ENCODE assay signal across 21 cellular contexts in genomic region chr19:30783936-30784335, GRCh38.
"Had no signal": no experiment of that assay in that cellular context is flagged by ENCODE, and none has a peak within 500 bp of the region (broad histone marks: within the 10 kb centered on the region; RNA-seq: fewer than 3 reads in every experiment).

No MANE protein-coding gene starts in this region.

- H3K9me3 Mint-ChIP-seq: dendritic cell treated with granulocyte-macrophage colony-stimulating factor and Interleukin-4, amounts not matched to agents 40 ng/mL and 50 ng/mL, for 4 days; natural killer cell; stimulated activated naive B cell treated with anti-CD40 and anti-IgM and Interleukin-4, amounts not matched to agents 10 μg/mL and 1 μg/mL and 100 μg/mL, for 72 hours; stimulated activated naive CD8-positive, alpha-beta T cell treated with anti-CD3 and anti-CD28 coated beads, Interleukin-15, Interleukin-2, amounts not matched to agents 100 ng/mL and 50 ng/mL, for 24 hours had no signal

- H3K27ac ChIP-seq: colonic mucosa, lower lobe of right lung, neutrophil, parathyroid adenoma, right lobe of liver, suprapubic skin, transverse colon, upper lobe of right lung, uterus had no signal

- H3K9ac ChIP-seq: parathyroid adenoma had no signal

- H3K9me3 ChIP-seq: colonic mucosa, lower lobe of right lung, neutrophil, right lobe of liver, suprapubic skin, transverse colon, upper lobe of right lung, uterus had no signal

- H3K4me1 Mint-ChIP-seq: natural killer cell; stimulated activated naive B cell treated with anti-CD40 and anti-IgM and Interleukin-4, amounts not matched to agents 10 μg/mL and 1 μg/mL and 100 μg/mL, for 72 hours had no signal

- H3K27me3 ChIP-seq: colonic mucosa, right lobe of liver, transverse colon, upper lobe of right lung, uterus had no signal

- H3K27ac Mint-ChIP-seq: dendritic cell treated with granulocyte-macrophage colony-stimulating factor and Interleukin-4, amounts not matched to agents 40 ng/mL and 50 ng/mL, for 4 days; natural killer cell; progenitor cell of endocrine pancreas; stimulated activated naive B cell treated with anti-CD40 and anti-IgM and Interleukin-4, amounts not matched to agents 10 μg/mL and 1 μg/mL and 100 μg/mL, for 72 hours; stimulated activated naive CD8-positive, alpha-beta T cell treated with anti-CD3 and anti-CD28 coated beads, Interleukin-15, Interleukin-2, amounts not matched to agents 100 ng/mL and 50 ng/mL, for 24 hours had no signal

- H3K4me1 ChIP-seq: colonic mucosa, lower lobe of right lung, parathyroid adenoma, right lobe of liver, transverse colon, upper lobe of right lung, uterus had no signal

- H2AFZ ChIP-seq: parathyroid adenoma had no signal

- DNase-seq: colonic mucosa; effector memory CD4-positive, alpha-beta T cell; erythroblast; hypothalamus; left ventricle myocardium superior; lower lobe of right lung; natural killer cell; right lobe of liver; small intestine; stimulated activated CD4-positive, alpha-beta T cell treated with anti-CD3 and anti-CD28 coated beads, Interleukin-15, amount 100 ng/mL, for 24 hours; stimulated activated CD4-positive, alpha-beta T cell treated with anti-CD3 and anti-CD28 coated beads, Interleukin-2, amount 100 ng/mL, for 48 hours; stimulated activated naive B cell treated with anti-CD40 and anti-IgM and Interleukin-4, amounts not matched to agents 10 μg/mL and 1 μg/mL and 100 μg/mL, for 72 hours; transverse colon; upper lobe of right lung; uterus had no signal

- H3K4me3 Mint-ChIP-seq: dendritic cell treated with granulocyte-macrophage colony-stimulating factor and Interleukin-4, amounts not matched to agents 40 ng/mL and 50 ng/mL, for 4 days; natural killer cell; stimulated activated naive B cell treated with anti-CD40 and anti-IgM and Interleukin-4, amounts not matched to agents 10 μg/mL and 1 μg/mL and 100 μg/mL, for 72 hours; stimulated activated naive CD8-positive, alpha-beta T cell treated with anti-CD3 and anti-CD28 coated beads, Interleukin-15, Interleukin-2, amounts not matched to agents 100 ng/mL and 50 ng/mL, for 24 hours had no signal

- H3K4me3 ChIP-seq: colonic mucosa, lower lobe of right lung, right lobe of liver, suprapubic skin, transverse colon, upper lobe of right lung, uterus had no signal

- H3K36me3 ChIP-seq: colonic mucosa, lower lobe of right lung, neutrophil, right lobe of liver, suprapubic skin, transverse colon, upper lobe of right lung, uterus had no signal

- H3K36me3 Mint-ChIP-seq: natural killer cell; stimulated activated naive B cell treated with anti-CD40 and anti-IgM and Interleukin-4, amounts not matched to agents 10 μg/mL and 1 μg/mL and 100 μg/mL, for 72 hours had no signal
